ENCODE assay signal across 29 cellular contexts in genomic region chr20:57009355-57009754, GRCh38.
"Had no signal": no experiment of that assay in that cellular context is flagged by ENCODE, and none has a peak within 500 bp of the region (broad histone marks: within the 10 kb centered on the region; RNA-seq: fewer than 3 reads in every experiment).

No MANE protein-coding gene starts in this region.

- H3K36me3 Mint-ChIP-seq: activated naive CD8-positive, alpha-beta T cell treated with anti-CD3 and anti-CD28 coated beads for 36 hours had no signal

- H3K36me3 ChIP-seq: brain microvascular endothelial cell, Peyer's patch had no signal

- H3K9me3 ChIP-seq: Peyer's patch had no signal

- H3K4me3 Mint-ChIP-seq: activated CD4-positive, alpha-beta T cell treated with anti-CD3 and anti-CD28 coated beads, Interleukin-2, amount 10 ng/mL, durations not matched to agents 24 days and 14 days; activated CD8-positive, alpha-beta T cell treated with anti-CD3 and anti-CD28 coated beads for 36 hours; activated naive CD8-positive, alpha-beta T cell treated with anti-CD3 and anti-CD28 coated beads for 36 hours; activated T-cell treated with anti-CD3 and anti-CD28 coated beads, Interleukin-2, amount 50 U/mL, for 72 hours; activated T-helper 17 cell treated with anti-CD3 and anti-CD28 coated beads, Interleukin-2, amount 50 U/mL, for 72 hours had no signal

- H3K4me1 Mint-ChIP-seq: activated CD4-positive, alpha-beta T cell treated with anti-CD3 and anti-CD28 coated beads, Interleukin-2, amount 10 ng/mL, durations not matched to agents 24 days and 14 days; activated naive CD8-positive, alpha-beta T cell treated with anti-CD3 and anti-CD28 coated beads for 36 hours; activated T-helper 17 cell treated with anti-CD3 and anti-CD28 coated beads, Interleukin-2, amount 50 U/mL, for 72 hours had no signal

- H3K27ac ChIP-seq: brain microvascular endothelial cell, Peyer's patch had no signal

- H3K9me3 Mint-ChIP-seq: activated CD4-positive, alpha-beta T cell treated with anti-CD3 and anti-CD28 coated beads, Interleukin-2, amount 10 ng/mL, durations not matched to agents 24 days and 14 days; activated CD8-positive, alpha-beta T cell treated with anti-CD3 and anti-CD28 coated beads for 36 hours; activated naive CD8-positive, alpha-beta T cell treated with anti-CD3 and anti-CD28 coated beads for 36 hours; activated T-cell treated with anti-CD3 and anti-CD28 coated beads, Interleukin-2, amount 50 U/mL, for 72 hours; activated T-helper 17 cell treated with anti-CD3 and anti-CD28 coated beads, Interleukin-2, amount 50 U/mL, for 72 hours had no signal

- DNase-seq: activated CD4-positive, alpha-beta T cell treated with anti-CD3 and anti-CD28 coated beads, Interleukin-2, amount 10 ng/mL, durations not matched to agents 24 days and 14 days; activated CD4-positive, alpha-beta T cell treated with anti-CD3 and anti-CD28 coated beads, Interleukin-2, amount 50 U/mL, for 4 hours; activated CD8-positive, alpha-beta T cell treated with anti-CD3 and anti-CD28 coated beads for 36 hours; activated effector memory CD4-positive, alpha-beta T cell treated with anti-CD3 and anti-CD28 coated beads, Interleukin-2, amount 50 U/mL, for 16 hours; activated naive CD4-positive, alpha-beta T cell; activated naive CD4-positive, alpha-beta T cell treated with anti-CD3 and anti-CD28 coated beads, Interleukin-2, amount 50 U/mL, for 16 hours; activated naive CD8-positive, alpha-beta T cell treated with anti-CD3 and anti-CD28 coated beads for 36 hours; activated T-cell treated with anti-CD3 and anti-CD28 coated beads, Interleukin-2, amount 50 U/mL, for 1 hour; activated T-cell treated with anti-CD3 and anti-CD28 coated beads, Interleukin-2, amount 50 U/mL, for 72 hours; amniotic stem cell; aorta; brain microvascular endothelial cell; central memory CD4-positive, alpha-beta T cell; MM.1S; MV-4-11; NCI-H1092; NCI-H1436 treated with DMSO at 0.1 percent for 48 hours; NCI-H1694 treated with DMSO at 0.1 percent for 48 hours; NCI-H2029; NCI-H345; NCI-H524 treated with DMSO at 0.1 percent for 48 hours; NK-92 treated with Interleukin-12 subunit alpha and Interleukin-12 subunit beta, amount 100 ng/mL, for 24 hours; PC-3; Peyer's patch; RPMI8226; SIG-M5; T1000 had no signal

- ATAC-seq: activated CD8-positive, alpha-beta T cell treated with anti-CD3 and anti-CD28 coated beads for 36 hours; activated T-cell treated with anti-CD3 and anti-CD28 coated beads, Interleukin-2, amount 50 U/mL, for 72 hours; activated T-helper 17 cell treated with anti-CD3 and anti-CD28 coated beads, Interleukin-2, amount 50 U/mL, for 72 hours; PC-3; Right ventricle myocardium inferior had no signal

- H3K27ac Mint-ChIP-seq: activated CD4-positive, alpha-beta T cell treated with anti-CD3 and anti-CD28 coated beads, Interleukin-2, amount 10 ng/mL, durations not matched to agents 24 days and 14 days; activated CD8-positive, alpha-beta T cell treated with anti-CD3 and anti-CD28 coated beads for 36 hours; activated naive CD8-positive, alpha-beta T cell treated with anti-CD3 and anti-CD28 coated beads for 36 hours; activated T-cell treated with anti-CD3 and anti-CD28 coated beads, Interleukin-2, amount 50 U/mL, for 72 hours; activated T-helper 17 cell treated with anti-CD3 and anti-CD28 coated beads, Interleukin-2, amount 50 U/mL, for 72 hours had no signal
